Comparison of ENCODE assay signal across 15 cellular contexts in the genomic region with DNA sequence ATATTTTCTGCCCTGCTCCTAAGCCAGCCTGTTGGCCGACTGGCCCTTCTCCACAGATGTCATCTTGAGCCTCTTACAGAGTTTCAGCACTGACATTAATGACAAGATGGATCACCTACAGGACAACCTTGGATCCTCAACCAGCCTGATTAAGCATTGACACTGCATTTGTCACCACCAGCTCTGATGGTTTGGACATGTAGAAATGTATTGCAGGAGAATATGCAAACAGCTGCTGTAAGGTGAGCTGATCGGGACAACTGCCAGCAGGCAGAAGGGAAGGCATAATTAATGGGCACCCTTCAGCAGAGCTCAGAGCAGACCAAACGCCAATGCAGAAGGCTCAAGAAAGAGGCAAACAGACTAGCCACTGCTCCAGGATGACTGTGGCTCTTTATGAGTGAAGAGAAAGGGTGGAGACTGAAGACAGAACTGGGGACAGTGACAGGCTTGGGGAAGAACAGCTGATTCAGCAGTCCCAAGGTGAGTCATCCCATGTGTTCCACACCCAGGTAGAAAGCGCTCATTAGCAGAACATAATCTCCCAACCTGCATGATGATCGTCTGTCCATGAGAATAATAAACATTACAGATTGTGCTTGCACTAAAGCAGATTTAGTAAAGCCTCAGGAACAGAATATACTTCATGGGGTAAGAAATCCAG. TPM values are rescaled to one million over a fixed set of nuclear protein-coding genes. Genes with fewer than 3 reads are reported as not detected.
DNase-seq lines count a peak whose midpoint lies in the region; ATAC-seq, FAIRE-seq and TF ChIP-seq lines count a peak whose summit lies in the region.
"Had no signal": no experiment of that assay in that cellular context is flagged by ENCODE, and none has a peak within 500 bp of the region (broad histone marks: within the 10 kb centered on the region; RNA-seq: fewer than 3 reads in every experiment).

No MANE protein-coding gene starts in this region.

- H3K4me2 ChIP-seq in keratinocyte (ENCODE audit: control insufficient read depth, extremely low read depth, insufficient read depth, low read depth, low read length) = no peak overlapping the region
- no peak overlapping the region for H3K4me2 ChIP-seq in osteoblast (ENCODE audit: insufficient read depth, low read length)

- peak; percentile 29 for FAIRE-seq in keratinocyte (lab: Jason Lieb, UNC)

- no peaks in the 10 kb centered on the region for H4K20me1 ChIP-seq in keratinocyte (ENCODE audit: control insufficient read depth, extremely low read depth, insufficient read depth, low read length)
- H4K20me1 ChIP-seq in osteoblast (ENCODE audit: insufficient read depth, low read length) = no peaks in the 10 kb centered on the region

- no peaks in the 10 kb centered on the region for H3K9me3 ChIP-seq in keratinocyte (ENCODE audit: control insufficient read depth, low read depth, low read length)
- no peaks in the 10 kb centered on the region for H3K9me3 ChIP-seq in osteoblast (ENCODE audit: low read depth, low read length)

- H3K9me1 ChIP-seq in keratinocyte (ENCODE audit: control insufficient read depth, extremely low read depth, insufficient read depth, low read length) = no peaks in the 10 kb centered on the region

- dilution Hi-C loops in keratinocyte (cut with MboI; ENCODE audit: extremely low pct_ligation_motif_present, low sequenced_read_pairs) = no loop called here

- H3K79me2 ChIP-seq in keratinocyte (ENCODE audit: control insufficient read depth, insufficient read depth, low read length) = no peaks in the 10 kb centered on the region
- H3K79me2 ChIP-seq in osteoblast (ENCODE audit: insufficient read depth, low read length) = no peaks in the 10 kb centered on the region

- DNase-seq in NCI-H1417 (lab: John Stamatoyannopoulos, UW) (peak; percentile 21 to 63 (median 25)), NCI-H1417 treated with DMSO at 0.1 percent for 48 hours (lab: John Stamatoyannopoulos, UW) (no peak), NCI-H2081 treated with DMSO at 0.1 percent for 48 hours (lab: John Stamatoyannopoulos, UW) (peak; percentile 60), SHP77 (lab: John Stamatoyannopoulos, UW) (peak; percentile 12 to 47), keratinocyte (ENCODE audit: low read depth, low spot score) (no peak), osteoblast (ENCODE audit: insufficient read length, low spot score, missing footprints) (no peak)
- DNase-seq in activated CD8-positive, alpha-beta memory T cell treated with anti-CD3 and anti-CD28 coated beads for 24 hours = no peak
- DNase-seq: activated T-cell treated with anti-CD3 and anti-CD28 coated beads for 4 hours, amniotic stem cell, nucleus accumbens, substantia nigra had no signal

- no peak overlapping the region for H3K4me3 ChIP-seq in keratinocyte (ENCODE audit: control insufficient read depth in 2 of 3, extremely low read depth in 1 of 3, insufficient read depth in 2 of 3, low read depth in 1 of 3, low read length in 3 of 3)
- no peak overlapping the region for H3K4me3 ChIP-seq in osteoblast (ENCODE audit: insufficient read depth, low read length)
- H3K4me3 ChIP-seq: coronary artery had no signal

- H2AFZ ChIP-seq in keratinocyte (ENCODE audit: control insufficient read depth, low read length) (no peak overlapping the region), osteoblast (ENCODE audit: low read length) (no peak overlapping the region)

- H3K27me3 ChIP-seq in keratinocyte (ENCODE audit: control insufficient read depth, extremely low read depth, insufficient read depth, low read length) (no peaks in the 10 kb centered on the region), osteoblast (ENCODE audit: insufficient read depth, low read length) (no peaks in the 10 kb centered on the region)

- TF ChIP-seq CTCF in keratinocyte (optimal IDR thresholded peaks at IDR 0.05 in 1 of 3, IDR thresholded peaks at IDR 0.05 in 1 of 3, conservative IDR thresholded peaks at IDR 0.05 in 1 of 3; ENCODE audit: extremely low read depth in 1 of 3, insufficient read depth in 2 of 3, low read length in 3 of 3) (no peak), osteoblast (IDR thresholded peaks at IDR 0.05; ENCODE audit: extremely low read depth, low read depth, low read length) (no peak)

- no peak overlapping the region for H3K9ac ChIP-seq in keratinocyte (ENCODE audit: control insufficient read depth, extremely low read depth, insufficient read depth, low read length)

- H3K4me1 ChIP-seq in keratinocyte (ENCODE audit: control insufficient read depth, extremely low read depth, insufficient read depth, low read length) (peaks cover 4% of the 10 kb centered on the region), osteoblast (ENCODE audit: insufficient read depth, low read length) (peaks cover 7% of the 10 kb centered on the region)

- no peak for ATAC-seq in GM21619 (IDR thresholded peaks at IDR 0.05; ENCODE audit: unreplicated experiment)

- no peaks in the 10 kb centered on the region for H3K36me3 ChIP-seq in keratinocyte (ENCODE audit: control insufficient read depth in 2 of 2, extremely low read depth in 1 of 2, insufficient read depth in 2 of 2, low read length in 2 of 2)
- no peaks in the 10 kb centered on the region for H3K36me3 ChIP-seq in osteoblast (ENCODE audit: insufficient read depth, low read length)

- H3K27ac ChIP-seq in keratinocyte (ENCODE audit: control insufficient read depth, insufficient read depth, low read length) = no peak overlapping the region
- no peak overlapping the region for H3K27ac ChIP-seq in osteoblast (ENCODE audit: low read depth, low read length)
- H3K27ac ChIP-seq: coronary artery had no signal

RNA-seq across cellular contexts. Expression of gene CORIN, which starts 6.7 kb away (rescaled TPM):
- 0.11 to 0.37 TPM (median 0.14 TPM) in 3 replicates for polyA plus RNA-seq in keratinocyte
- polyA plus RNA-seq in keratinocyte (2011; ENCODE audit: low read depth) = 0.10 TPM
- polyA plus RNA-seq in keratinocyte (2011; cell fraction: cytosol; rRNA removed) = 0.03 and 0.12 TPM in 2 replicates
- 0.70 and 0.79 TPM in 2 replicates for polyA plus RNA-seq in keratinocyte (2011; cell fraction: nucleus; rRNA removed)
- 0.15 and 1.2 TPM in 2 replicates for polyA plus RNA-seq in keratinocyte (2012; ENCODE audit: low replicate concordance)
- polyA minus RNA-seq in keratinocyte = 0.66 to 0.77 TPM in 2 of 3 replicates, not detected in the other
- polyA minus RNA-seq in keratinocyte (2011; cell fraction: cytosol; rRNA and poly(A)+ RNA removed) = not detected
- polyA minus RNA-seq in keratinocyte (2011; cell fraction: nucleus; rRNA and poly(A)+ RNA removed) = 0.42 and 0.62 TPM in 2 replicates
- 0.36 and 0.88 TPM in 2 replicates for total RNA-seq in osteoblast
- total RNA-seq: A172 had no signal
- polyA plus RNA-seq: CD4-positive, CD25-positive, alpha-beta regulatory T cell had no signal

Comparison
In these comparisons a context has a peak if more than half of its experiments do, and no peak if none do; other contexts are left out.
1. DNase-seq: peak in NCI-H1417 (3 of 3), NCI-H2081 treated with DMSO at 0.1 percent for 48 hours (single experiment) and SHP77 (2 of 2); none in NCI-H1417 treated with DMSO at 0.1 percent for 48 hours (single experiment), keratinocyte (single experiment), activated CD8-positive, alpha-beta memory T cell treated with anti-CD3 and anti-CD28 coated beads for 24 hours (single experiment) and osteoblast (single experiment).